In genomic region chr16:31350275-31351005, GRCh38 we compare ENCODE assay signal across 15 cellular contexts. TPM values are rescaled to one million over a fixed set of nuclear protein-coding genes. Genes with fewer than 3 reads are reported as not detected.
A peak's percentile ranks its signal among the peaks of the same experiment; 100 is the strongest.
DNase-seq lines count a peak whose midpoint lies in the region; ATAC-seq and TF ChIP-seq lines count a peak whose summit lies in the region.
"Had no signal": no experiment of that assay in that cellular context is flagged by ENCODE, and none has a peak within 500 bp of the region (broad histone marks: within the 10 kb centered on the region; RNA-seq: fewer than 3 reads in every experiment).

No MANE protein-coding gene starts in this region.

- H2AFZ ChIP-seq in OCI-LY3 (ENCODE audit: low read depth, low read length) (no peak overlapping the region), trophoblast cell (ENCODE audit: insufficient read depth, low read length, poor library complexity) (no peak overlapping the region)

- H3K18ac ChIP-seq in trophoblast cell (ENCODE audit: low read length) = no peak overlapping the region

- H4K12ac ChIP-seq in trophoblast cell (ENCODE audit: low read depth, low read length) = no peak overlapping the region

- no peak overlapping the region for H2BK120ac ChIP-seq in trophoblast cell (ENCODE audit: insufficient read depth, low read length, poor library complexity)

- no peaks in the 10 kb centered on the region for H3K27me3 ChIP-seq in OCI-LY3 (ENCODE audit: low read depth, low read length)
- no peaks in the 10 kb centered on the region for H3K27me3 ChIP-seq in trophoblast cell (ENCODE audit: insufficient read depth, low read length)
- H3K27me3 ChIP-seq: brain microvascular endothelial cell had no signal

- H3K23ac ChIP-seq in trophoblast cell (ENCODE audit: low read length) = no peak overlapping the region

- peaks cover 80% of the 10 kb centered on the region for H3K4me1 ChIP-seq in OCI-LY3 (ENCODE audit: low read length)
- H3K4me1 ChIP-seq in trophoblast cell (ENCODE audit: control insufficient read depth in 1 of 2, insufficient read depth in 2 of 2, low read length in 2 of 2) = no peaks in the 10 kb centered on the region
- H3K4me1 ChIP-seq: suprapubic skin had no signal

- ATAC-seq in HG03196 (IDR thresholded peaks at IDR 0.05; ENCODE audit: unreplicated experiment) (no peak), HG03439 (IDR thresholded peaks at IDR 0.05; ENCODE audit: unreplicated experiment) (no peak)

- H3K9me3 ChIP-seq in OCI-LY3 (ENCODE audit: insufficient read depth, low read length) (no peaks in the 10 kb centered on the region), trophoblast cell (ENCODE audit: insufficient read depth, low read depth, low read length) (no peaks in the 10 kb centered on the region)
- H3K9me3 ChIP-seq: suprapubic skin had no signal

- H3K27ac ChIP-seq in OCI-LY3 (ENCODE audit: low read length) (peak overlapping the region; percentile 31; the same call in 1 of the 2 replicates), trophoblast cell (ENCODE audit: low read depth, low read length) (no peak overlapping the region)
- H3K27ac ChIP-seq: 22Rv1, brain microvascular endothelial cell, KMS-11, suprapubic skin had no signal

- no peaks in the 10 kb centered on the region for H3K79me1 ChIP-seq in trophoblast cell (ENCODE audit: low read length)

- no peak overlapping the region for H3K9ac ChIP-seq in OCI-LY3 (ENCODE audit: low read length)
- no peak overlapping the region for H3K9ac ChIP-seq in trophoblast cell (ENCODE audit: low read length)
- H3K9ac ChIP-seq: KMS-11 had no signal

- no peak overlapping the region for H4K91ac ChIP-seq in trophoblast cell (ENCODE audit: low read depth, low read length)

- H3K4me3 ChIP-seq in OCI-LY3 (ENCODE audit: low read length) = no peak overlapping the region
- no peak overlapping the region for H3K4me3 ChIP-seq in epithelial cell of esophagus (ENCODE audit: low read length)
- H3K4me3 ChIP-seq in trophoblast cell (ENCODE audit: low read depth, low read length) = no peak overlapping the region
- H3K4me3 ChIP-seq: suprapubic skin had no signal

- H4K20me1 ChIP-seq in OCI-LY3 (ENCODE audit: insufficient read depth, low read length) = no peaks in the 10 kb centered on the region

- H4K8ac ChIP-seq in trophoblast cell (ENCODE audit: low read depth, low read length) = no peak overlapping the region

- H2AK5ac ChIP-seq in trophoblast cell (ENCODE audit: low read length) = no peak overlapping the region

- H3K79me2 ChIP-seq in OCI-LY3 (ENCODE audit: low read length) (peaks cover 5% of the 10 kb centered on the region), trophoblast cell (ENCODE audit: control insufficient read depth, insufficient read depth, low read length, poor library complexity) (no peaks in the 10 kb centered on the region)

- H2BK5ac ChIP-seq in trophoblast cell (ENCODE audit: low read depth, low read length, poor library complexity) = no peak overlapping the region

- peak; percentile 40 for DNase-seq in NK-92 treated with Interleukin-12 subunit alpha and Interleukin-12 subunit beta, amount 100 ng/mL, for 24 hours (lab: John Stamatoyannopoulos, UW)
- DNase-seq in NK-92 (lab: John Stamatoyannopoulos, UW; ENCODE audit: unreplicated experiment) (no peak), epithelial cell of esophagus (ENCODE audit: low read depth) (peak; percentile 9), trophoblast cell (peak; percentile 26 to 31)
- no peak for DNase-seq in central memory CD4-positive, alpha-beta T cell
- DNase-seq: activated gamma-delta T cell treated with Interleukin-2 at 50 U/mL for 16 hours, brain microvascular endothelial cell, NCI-H2029, nephron progenitor cell had no signal

- no peak overlapping the region for H3K14ac ChIP-seq in trophoblast cell (ENCODE audit: low read length)

- H3K4me2 ChIP-seq in OCI-LY3 (ENCODE audit: low read length) = no peak overlapping the region
- H3K4me2 ChIP-seq in trophoblast cell (ENCODE audit: low read length) = no peak overlapping the region
- H3K4me2 ChIP-seq: KMS-11 had no signal

- no peak overlapping the region for H2BK12ac ChIP-seq in trophoblast cell (ENCODE audit: low read length)

- no peaks in the 10 kb centered on the region for H3K36me3 ChIP-seq in OCI-LY3 (replicated peaks; ENCODE audit: low read depth, low read length)
- H3K36me3 ChIP-seq in trophoblast cell (ENCODE audit: control insufficient read depth in 1 of 2, insufficient read depth in 2 of 2, low read length in 2 of 2) = no peaks in the 10 kb centered on the region
- H3K36me3 ChIP-seq: brain microvascular endothelial cell, suprapubic skin had no signal

- H3K4ac ChIP-seq in trophoblast cell (ENCODE audit: low read depth, low read length) = no peak overlapping the region

- no CpG with 5 or more reads among the region's 12 CpGs for WGBS in trophoblast cell (ENCODE audit: extremely low coverage, insufficient coverage, insufficient read length)

- no peak for TF ChIP-seq CTCF in OCI-LY3 (IDR thresholded peaks at IDR 0.05; ENCODE audit: low read depth, low read length)
- TF ChIP-seq CTCF in epithelial cell of esophagus (IDR thresholded peaks at IDR 0.05; ENCODE audit: insufficient read depth, low read depth, low read length, missing control alignments) = no peak

RNA-seq across cellular contexts. Expression of gene ITGAX, which starts 4.5 kb away (rescaled TPM):
- not detected in 2 replicates for polyA plus RNA-seq in trophoblast cell (2013)

RNA-seq across cellular contexts. Expression of gene ITGAD, which starts 42.7 kb away (rescaled TPM):
- polyA plus RNA-seq in trophoblast cell (2013) = not detected in 2 replicates

Comparison
In these comparisons a context has a peak if more than half of its experiments do, and no peak if none do; other contexts are left out.
1. DNase-seq: peak in NK-92 treated with Interleukin-12 subunit alpha and Interleukin-12 subunit beta, amount 100 ng/mL, for 24 hours (single experiment), epithelial cell of esophagus (single experiment) and trophoblast cell (2 of 2); none in NK-92 (single experiment) and central memory CD4-positive, alpha-beta T cell (single experiment).